2 cellular contexts compared by ENCODE assay signal in the genomic region with DNA sequence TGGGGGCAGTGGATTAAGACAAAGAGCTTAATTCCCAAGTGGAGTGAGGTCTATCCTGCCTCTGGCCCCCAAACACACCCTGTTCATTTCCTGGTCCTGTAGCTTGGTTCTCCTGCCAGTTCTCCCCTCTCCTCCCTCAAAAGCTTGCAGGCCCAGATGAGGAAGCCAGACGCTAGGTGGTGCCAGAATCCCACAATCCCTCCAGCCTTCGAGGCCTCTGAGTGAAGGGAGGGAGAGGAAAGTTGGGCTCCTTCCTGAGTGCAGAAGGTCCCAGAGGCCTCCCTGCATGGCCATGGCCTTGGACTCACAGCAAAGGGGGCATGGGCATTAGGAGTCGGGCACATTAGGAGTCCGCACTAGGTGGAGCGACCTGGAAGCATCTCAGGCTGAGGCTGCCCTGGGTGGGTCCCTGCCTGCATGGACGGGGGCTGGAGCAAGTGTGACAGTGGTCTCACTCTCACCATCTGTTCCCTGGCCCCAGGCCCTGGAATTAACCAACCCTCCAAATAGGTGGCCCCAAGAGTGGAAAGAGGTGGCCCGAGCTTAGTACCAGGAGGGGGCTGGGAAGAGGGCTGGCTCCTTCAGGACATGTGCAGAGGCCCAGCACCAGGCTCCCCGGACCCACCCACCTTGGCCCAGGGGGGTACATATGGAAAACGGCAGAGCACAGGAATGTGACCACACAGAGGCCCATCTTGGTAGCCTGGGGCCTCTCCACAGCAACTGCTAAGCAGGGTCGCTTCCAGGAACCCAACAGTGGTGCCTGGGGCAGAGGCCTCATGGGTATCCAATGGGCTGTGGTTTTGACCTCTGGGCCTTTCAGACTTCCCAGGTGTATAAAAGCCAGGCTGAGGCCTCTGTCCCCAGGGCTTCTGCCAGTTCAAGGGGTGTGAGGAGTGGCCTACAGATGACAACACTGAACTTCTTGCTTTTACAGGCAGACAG.
TF ChIP-seq lines count a peak whose summit lies in the region.

No MANE protein-coding gene starts in this region.

TF ChIP-seq in HCT116, 20 proteins besides CTCF, POLR2A, EP300 and RAD21:
- TF ChIP-seq, protein P1, sequence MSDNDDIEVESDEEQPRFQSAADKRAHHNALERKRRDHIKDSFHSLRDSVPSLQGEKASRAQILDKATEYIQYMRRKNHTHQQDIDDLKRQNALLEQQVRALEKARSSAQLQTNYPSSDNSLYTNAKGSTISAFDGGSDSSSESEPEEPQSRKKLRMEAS (IDR thresholded peaks at IDR 0.05): no peak
- TF ChIP-seq FOSL1 (IDR thresholded peaks at IDR 0.05; ENCODE audit: low read depth) (no peak), YY1 (IDR thresholded peaks at IDR 0.05; ENCODE audit: extremely low read depth, insufficient replicate concordance, low read depth, low read length) (peak; percentile 35), CEBPB (IDR thresholded peaks at IDR 0.05; ENCODE audit: low read depth) (no peak), EZH2phosphoT487 (IDR thresholded peaks at IDR 0.05; ENCODE audit: borderline replicate concordance) (no peak)
- TF ChIP-seq, protein P2, sequence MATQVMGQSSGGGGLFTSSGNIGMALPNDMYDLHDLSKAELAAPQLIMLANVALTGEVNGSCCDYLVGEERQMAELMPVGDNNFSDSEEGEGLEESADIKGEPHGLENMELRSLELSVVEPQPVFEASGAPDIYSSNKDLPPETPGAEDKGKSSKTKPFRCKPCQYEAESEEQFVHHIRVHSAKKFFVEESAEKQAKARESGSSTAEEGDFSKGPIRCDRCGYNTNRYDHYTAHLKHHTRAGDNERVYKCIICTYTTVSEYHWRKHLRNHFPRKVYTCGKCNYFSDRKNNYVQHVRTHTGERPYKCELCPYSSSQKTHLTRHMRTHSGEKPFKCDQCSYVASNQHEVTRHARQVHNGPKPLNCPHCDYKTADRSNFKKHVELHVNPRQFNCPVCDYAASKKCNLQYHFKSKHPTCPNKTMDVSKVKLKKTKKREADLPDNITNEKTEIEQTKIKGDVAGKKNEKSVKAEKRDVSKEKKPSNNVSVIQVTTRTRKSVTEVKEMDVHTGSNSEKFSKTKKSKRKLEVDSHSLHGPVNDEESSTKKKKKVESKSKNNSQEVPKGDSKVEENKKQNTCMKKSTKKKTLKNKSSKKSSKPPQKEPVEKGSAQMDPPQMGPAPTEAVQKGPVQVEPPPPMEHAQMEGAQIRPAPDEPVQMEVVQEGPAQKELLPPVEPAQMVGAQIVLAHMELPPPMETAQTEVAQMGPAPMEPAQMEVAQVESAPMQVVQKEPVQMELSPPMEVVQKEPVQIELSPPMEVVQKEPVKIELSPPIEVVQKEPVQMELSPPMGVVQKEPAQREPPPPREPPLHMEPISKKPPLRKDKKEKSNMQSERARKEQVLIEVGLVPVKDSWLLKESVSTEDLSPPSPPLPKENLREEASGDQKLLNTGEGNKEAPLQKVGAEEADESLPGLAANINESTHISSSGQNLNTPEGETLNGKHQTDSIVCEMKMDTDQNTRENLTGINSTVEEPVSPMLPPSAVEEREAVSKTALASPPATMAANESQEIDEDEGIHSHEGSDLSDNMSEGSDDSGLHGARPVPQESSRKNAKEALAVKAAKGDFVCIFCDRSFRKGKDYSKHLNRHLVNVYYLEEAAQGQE (IDR thresholded peaks at IDR 0.05; ENCODE audit: low read depth): no peak

TF ChIP-seq in HepG2, 621 proteins besides CTCF, POLR2A, EP300 and RAD21 (continues in another document):
- TF ChIP-seq ATM (IDR thresholded peaks at IDR 0.05; ENCODE audit: borderline replicate concordance): no peak
- no peak for TF ChIP-seq NFKB2 (CRISPR knock-in tag; IDR thresholded peaks at IDR 0.05; ENCODE audit: borderline replicate concordance)
- no peak for TF ChIP-seq ZNF468 (CRISPR knock-in tag; IDR thresholded peaks at IDR 0.05)
- TF ChIP-seq, protein P3, sequence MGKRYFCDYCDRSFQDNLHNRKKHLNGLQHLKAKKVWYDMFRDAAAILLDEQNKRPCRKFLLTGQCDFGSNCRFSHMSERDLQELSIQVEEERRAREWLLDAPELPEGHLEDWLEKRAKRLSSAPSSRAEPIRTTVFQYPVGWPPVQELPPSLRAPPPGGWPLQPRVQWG (CRISPR knock-in tag; IDR thresholded peaks at IDR 0.05; ENCODE audit: borderline replicate concordance, low read depth): no peak
- no peak for TF ChIP-seq GATA4 (IDR thresholded peaks at IDR 0.05; ENCODE audit: borderline replicate concordance, low read depth)
- no peak for TF ChIP-seq NKX3-1 (CRISPR knock-in tag; IDR thresholded peaks at IDR 0.05)
- TF ChIP-seq ATRX (CRISPR knock-in tag; IDR thresholded peaks at IDR 0.05; ENCODE audit: borderline replicate concordance): no peak
- TF ChIP-seq ZNF556 (CRISPR knock-in tag; IDR thresholded peaks at IDR 0.05; ENCODE audit: borderline replicate concordance): no peak
- no peak for TF ChIP-seq SRSF1 (optimal IDR thresholded peaks at IDR 0.05; ENCODE audit: low read depth, low read length)
- no peak for TF ChIP-seq ZNF724P (CRISPR knock-in tag; IDR thresholded peaks at IDR 0.05; ENCODE audit: borderline replicate concordance)
- no peak for TF ChIP-seq KDM4B (CRISPR knock-in tag; IDR thresholded peaks at IDR 0.05)
- TF ChIP-seq TCF7 (IDR thresholded peaks at IDR 0.05; ENCODE audit: low read depth): no peak
- no peak for TF ChIP-seq EHMT2 (IDR thresholded peaks at IDR 0.05; ENCODE audit: borderline replicate concordance, low read depth, low read length)
- no peak for TF ChIP-seq CBFB (CRISPR knock-in tag; IDR thresholded peaks at IDR 0.05)
- peak; percentile 48 for TF ChIP-seq RBM22 (optimal IDR thresholded peaks at IDR 0.05; ENCODE audit: low read length)
- no peak for TF ChIP-seq PCBP1 (IDR thresholded peaks at IDR 0.05; ENCODE audit: borderline replicate concordance, low read depth, low read length)
- TF ChIP-seq ZNF747 (CRISPR knock-in tag; IDR thresholded peaks at IDR 0.05; ENCODE audit: borderline replicate concordance): no peak
- TF ChIP-seq ZNF737 (CRISPR knock-in tag; IDR thresholded peaks at IDR 0.05; ENCODE audit: borderline replicate concordance): no peak
- TF ChIP-seq ZNF589 (CRISPR knock-in tag; conservative IDR thresholded peaks at IDR 0.05): no peak
- TF ChIP-seq ZNF577 (CRISPR knock-in tag; IDR thresholded peaks at IDR 0.05; ENCODE audit: borderline replicate concordance, low read depth): no peak
- TF ChIP-seq SALL1 (CRISPR knock-in tag; IDR thresholded peaks at IDR 0.05): peak; percentile 37; the same call in 1 of the 2 replicates
- TF ChIP-seq, protein P4, sequence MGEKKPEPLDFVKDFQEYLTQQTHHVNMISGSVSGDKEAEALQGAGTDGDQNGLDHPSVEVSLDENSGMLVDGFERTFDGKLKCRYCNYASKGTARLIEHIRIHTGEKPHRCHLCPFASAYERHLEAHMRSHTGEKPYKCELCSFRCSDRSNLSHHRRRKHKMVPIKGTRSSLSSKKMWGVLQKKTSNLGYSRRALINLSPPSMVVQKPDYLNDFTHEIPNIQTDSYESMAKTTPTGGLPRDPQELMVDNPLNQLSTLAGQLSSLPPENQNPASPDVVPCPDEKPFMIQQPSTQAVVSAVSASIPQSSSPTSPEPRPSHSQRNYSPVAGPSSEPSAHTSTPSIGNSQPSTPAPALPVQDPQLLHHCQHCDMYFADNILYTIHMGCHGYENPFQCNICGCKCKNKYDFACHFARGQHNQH (CRISPR knock-in tag; IDR thresholded peaks at IDR 0.05): no peak
- TF ChIP-seq, protein P5, sequence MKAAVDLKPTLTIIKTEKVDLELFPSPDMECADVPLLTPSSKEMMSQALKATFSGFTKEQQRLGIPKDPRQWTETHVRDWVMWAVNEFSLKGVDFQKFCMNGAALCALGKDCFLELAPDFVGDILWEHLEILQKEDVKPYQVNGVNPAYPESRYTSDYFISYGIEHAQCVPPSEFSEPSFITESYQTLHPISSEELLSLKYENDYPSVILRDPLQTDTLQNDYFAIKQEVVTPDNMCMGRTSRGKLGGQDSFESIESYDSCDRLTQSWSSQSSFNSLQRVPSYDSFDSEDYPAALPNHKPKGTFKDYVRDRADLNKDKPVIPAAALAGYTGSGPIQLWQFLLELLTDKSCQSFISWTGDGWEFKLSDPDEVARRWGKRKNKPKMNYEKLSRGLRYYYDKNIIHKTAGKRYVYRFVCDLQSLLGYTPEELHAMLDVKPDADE (CRISPR knock-in tag; IDR thresholded peaks at IDR 0.05): no peak
- no peak for TF ChIP-seq ZNF235 (CRISPR knock-in tag; IDR thresholded peaks at IDR 0.05; ENCODE audit: borderline replicate concordance)
- TF ChIP-seq STAG1 (CRISPR knock-in tag; IDR thresholded peaks at IDR 0.05): peak; percentile 77
- TF ChIP-seq U2AF1 (optimal IDR thresholded peaks at IDR 0.05; ENCODE audit: low read depth, low read length): peak; percentile 17
- TF ChIP-seq, protein P6, sequence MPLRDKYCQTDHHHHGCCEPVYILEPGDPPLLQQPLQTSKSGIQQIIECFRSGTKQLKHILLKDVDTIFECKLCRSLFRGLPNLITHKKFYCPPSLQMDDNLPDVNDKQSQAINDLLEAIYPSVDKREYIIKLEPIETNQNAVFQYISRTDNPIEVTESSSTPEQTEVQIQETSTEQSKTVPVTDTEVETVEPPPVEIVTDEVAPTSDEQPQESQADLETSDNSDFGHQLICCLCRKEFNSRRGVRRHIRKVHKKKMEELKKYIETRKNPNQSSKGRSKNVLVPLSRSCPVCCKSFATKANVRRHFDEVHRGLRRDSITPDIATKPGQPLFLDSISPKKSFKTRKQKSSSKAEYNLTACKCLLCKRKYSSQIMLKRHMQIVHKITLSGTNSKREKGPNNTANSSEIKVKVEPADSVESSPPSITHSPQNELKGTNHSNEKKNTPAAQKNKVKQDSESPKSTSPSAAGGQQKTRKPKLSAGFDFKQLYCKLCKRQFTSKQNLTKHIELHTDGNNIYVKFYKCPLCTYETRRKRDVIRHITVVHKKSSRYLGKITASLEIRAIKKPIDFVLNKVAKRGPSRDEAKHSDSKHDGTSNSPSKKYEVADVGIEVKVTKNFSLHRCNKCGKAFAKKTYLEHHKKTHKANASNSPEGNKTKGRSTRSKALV (CRISPR knock-in tag; IDR thresholded peaks at IDR 0.05): no peak
- TF ChIP-seq, protein P7, sequence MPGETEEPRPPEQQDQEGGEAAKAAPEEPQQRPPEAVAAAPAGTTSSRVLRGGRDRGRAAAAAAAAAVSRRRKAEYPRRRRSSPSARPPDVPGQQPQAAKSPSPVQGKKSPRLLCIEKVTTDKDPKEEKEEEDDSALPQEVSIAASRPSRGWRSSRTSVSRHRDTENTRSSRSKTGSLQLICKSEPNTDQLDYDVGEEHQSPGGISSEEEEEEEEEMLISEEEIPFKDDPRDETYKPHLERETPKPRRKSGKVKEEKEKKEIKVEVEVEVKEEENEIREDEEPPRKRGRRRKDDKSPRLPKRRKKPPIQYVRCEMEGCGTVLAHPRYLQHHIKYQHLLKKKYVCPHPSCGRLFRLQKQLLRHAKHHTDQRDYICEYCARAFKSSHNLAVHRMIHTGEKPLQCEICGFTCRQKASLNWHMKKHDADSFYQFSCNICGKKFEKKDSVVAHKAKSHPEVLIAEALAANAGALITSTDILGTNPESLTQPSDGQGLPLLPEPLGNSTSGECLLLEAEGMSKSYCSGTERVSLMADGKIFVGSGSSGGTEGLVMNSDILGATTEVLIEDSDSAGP (CRISPR knock-in tag; IDR thresholded peaks at IDR 0.05; ENCODE audit: borderline replicate concordance): peak; percentile 51; the same call in 1 of the 2 replicates
- no peak; the same call in 1 of the 2 replicates for TF ChIP-seq SSRP1 (CRISPR knock-in tag; IDR thresholded peaks at IDR 0.05)
- no peak for TF ChIP-seq ZNF670 (CRISPR knock-in tag; IDR thresholded peaks at IDR 0.05; ENCODE audit: borderline replicate concordance)
- TF ChIP-seq KLF9 (CRISPR knock-in tag; IDR thresholded peaks at IDR 0.05; ENCODE audit: low read depth): no peak
- 0 out of 2 replicates have a peak, but pooled peaks have one; percentile 24 for TF ChIP-seq HNRNPL (IDR thresholded peaks at IDR 0.05; ENCODE audit: low read depth, low read length)
- TF ChIP-seq, protein P1 (IDR thresholded peaks at IDR 0.05): no peak
- TF ChIP-seq, protein P8, sequence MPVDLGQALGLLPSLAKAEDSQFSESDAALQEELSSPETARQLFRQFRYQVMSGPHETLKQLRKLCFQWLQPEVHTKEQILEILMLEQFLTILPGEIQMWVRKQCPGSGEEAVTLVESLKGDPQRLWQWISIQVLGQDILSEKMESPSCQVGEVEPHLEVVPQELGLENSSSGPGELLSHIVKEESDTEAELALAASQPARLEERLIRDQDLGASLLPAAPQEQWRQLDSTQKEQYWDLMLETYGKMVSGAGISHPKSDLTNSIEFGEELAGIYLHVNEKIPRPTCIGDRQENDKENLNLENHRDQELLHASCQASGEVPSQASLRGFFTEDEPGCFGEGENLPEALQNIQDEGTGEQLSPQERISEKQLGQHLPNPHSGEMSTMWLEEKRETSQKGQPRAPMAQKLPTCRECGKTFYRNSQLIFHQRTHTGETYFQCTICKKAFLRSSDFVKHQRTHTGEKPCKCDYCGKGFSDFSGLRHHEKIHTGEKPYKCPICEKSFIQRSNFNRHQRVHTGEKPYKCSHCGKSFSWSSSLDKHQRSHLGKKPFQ (CRISPR knock-in tag; IDR thresholded peaks at IDR 0.05; ENCODE audit: insufficient replicate concordance): no peak
- TF ChIP-seq, protein P9, sequence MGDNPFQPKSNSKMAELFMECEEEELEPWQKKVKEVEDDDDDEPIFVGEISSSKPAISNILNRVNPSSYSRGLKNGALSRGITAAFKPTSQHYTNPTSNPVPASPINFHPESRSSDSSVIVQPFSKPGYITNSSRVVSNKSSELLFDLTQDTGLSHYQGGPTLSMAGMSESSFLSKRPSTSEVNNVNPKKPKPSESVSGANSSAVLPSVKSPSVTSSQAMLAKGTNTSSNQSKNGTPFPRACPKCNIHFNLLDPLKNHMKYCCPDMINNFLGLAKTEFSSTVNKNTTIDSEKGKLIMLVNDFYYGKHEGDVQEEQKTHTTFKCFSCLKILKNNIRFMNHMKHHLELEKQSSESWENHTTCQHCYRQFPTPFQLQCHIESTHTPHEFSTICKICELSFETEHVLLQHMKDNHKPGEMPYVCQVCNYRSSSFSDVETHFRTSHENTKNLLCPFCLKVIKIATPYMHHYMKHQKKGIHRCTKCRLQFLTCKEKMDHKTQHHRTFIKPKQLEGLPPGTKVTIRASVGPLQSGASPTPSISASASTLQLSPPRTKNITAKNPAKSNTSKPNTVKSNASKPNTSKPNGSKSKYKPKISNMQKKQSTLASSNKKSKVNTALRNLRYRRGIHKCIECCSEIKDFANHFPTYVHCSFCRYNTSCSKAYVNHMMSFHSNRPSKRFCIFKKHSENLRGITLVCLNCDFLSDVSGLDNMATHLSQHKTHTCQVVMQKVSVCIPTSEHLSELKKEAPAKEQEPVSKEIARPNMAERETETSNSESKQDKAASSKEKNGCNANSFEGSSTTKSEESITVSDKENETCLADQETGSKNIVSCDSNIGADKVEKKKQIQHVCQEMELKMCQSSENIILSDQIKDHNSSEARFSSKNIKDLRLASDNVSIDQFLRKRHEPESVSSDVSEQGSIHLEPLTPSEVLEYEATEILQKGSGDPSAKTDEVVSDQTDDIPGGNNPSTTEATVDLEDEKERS (CRISPR knock-in tag; IDR thresholded peaks at IDR 0.05): no peak
- no peak for TF ChIP-seq KLF12 (CRISPR knock-in tag; IDR thresholded peaks at IDR 0.05; ENCODE audit: borderline replicate concordance)
- TF ChIP-seq, protein P10, sequence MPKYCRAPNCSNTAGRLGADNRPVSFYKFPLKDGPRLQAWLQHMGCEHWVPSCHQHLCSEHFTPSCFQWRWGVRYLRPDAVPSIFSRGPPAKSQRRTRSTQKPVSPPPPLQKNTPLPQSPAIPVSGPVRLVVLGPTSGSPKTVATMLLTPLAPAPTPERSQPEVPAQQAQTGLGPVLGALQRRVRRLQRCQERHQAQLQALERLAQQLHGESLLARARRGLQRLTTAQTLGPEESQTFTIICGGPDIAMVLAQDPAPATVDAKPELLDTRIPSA (CRISPR knock-in tag; IDR thresholded peaks at IDR 0.05; ENCODE audit: borderline replicate concordance): no peak
- TF ChIP-seq SOX5 (CRISPR knock-in tag; IDR thresholded peaks at IDR 0.05; ENCODE audit: borderline replicate concordance): no peak
- no peak for TF ChIP-seq ZNF615 (CRISPR knock-in tag; IDR thresholded peaks at IDR 0.05; ENCODE audit: borderline replicate concordance)
- TF ChIP-seq AGO2 (optimal IDR thresholded peaks at IDR 0.05; ENCODE audit: low read depth, low read length): peak; percentile 87
